In genomic region chr15:78046796-78047341, GRCh38 we compare ENCODE assay signal across 8 cellular contexts. TPM values are rescaled to one million over a fixed set of nuclear protein-coding genes. Genes with fewer than 3 reads are reported as not detected.
DNase-seq lines count a peak whose midpoint lies in the region; ATAC-seq and TF ChIP-seq lines count a peak whose summit lies in the region.
"Had no signal": no experiment of that assay in that cellular context is flagged by ENCODE, and none has a peak within 500 bp of the region (broad histone marks: within the 10 kb centered on the region; RNA-seq: fewer than 3 reads in every experiment).

No MANE protein-coding gene starts in this region.

- peak overlapping the region; percentile 34 to 78 (median 52) for H3K4me3 Mint-ChIP-seq in T-cell

- H3K4me3 ChIP-seq in gastrocnemius medialis: no peak overlapping the region

- peak; percentile 37 for ATAC-seq in HG02610 (IDR thresholded peaks at IDR 0.05; ENCODE audit: unreplicated experiment)
- ATAC-seq in T-cell (replicated peaks in 1 of 4): peak in 1 of 4 experiments; percentile 7
- no peak for ATAC-seq in gastrocnemius medialis
- ATAC-seq in HG03135 (IDR thresholded peaks at IDR 0.05; ENCODE audit: unreplicated experiment): no peak
- ATAC-seq in HG03565 (IDR thresholded peaks at IDR 0.05; ENCODE audit: unreplicated experiment): no peak

- TF ChIP-seq CTCF in gastrocnemius medialis (IDR thresholded peaks at IDR 0.05 in 4 of 5, conservative IDR thresholded peaks at IDR 0.05 in 1 of 5): no peak

- intact Hi-C loops in gastrocnemius medialis (cut with DNase I; ENCODE audit: low total_unique reads): no loop called here

- H3K27me3 ChIP-seq in gastrocnemius medialis: no peaks in the 10 kb centered on the region

- H3K4me1 ChIP-seq in gastrocnemius medialis: peaks cover 21 to 32% of the 10 kb centered on the region in 2 donors

- H3K9me3 ChIP-seq in gastrocnemius medialis: no peaks in the 10 kb centered on the region

- H3K4me1 Mint-ChIP-seq in T-cell: peaks cover 95 to 98% (median 96%) of the 10 kb centered on the region in 3 donors

- in situ Hi-C loops in gastrocnemius medialis (cut with MboI; ENCODE audit: low sequenced_read_pairs in 4 of 4): no loop called here

- POLR2A ChIA-PET in T-cell (lab: Charles Lee): interaction anchor here in 1 of 2 donors (1.8 kb wide), 1 partner anchor 12 kb away, joined by 6 read pairs; no protein-coding TSS in a partner anchor

- TF ChIP-seq POLR2A in gastrocnemius medialis (IDR thresholded peaks at IDR 0.05): no peak

- peak overlapping the region; percentile 95 to 96 for H3K27ac Mint-ChIP-seq in T-cell

- H3K9me3 Mint-ChIP-seq in T-cell: no peaks in the 10 kb centered on the region

- H3K36me3 Mint-ChIP-seq in T-cell: peaks cover 19% of the 10 kb centered on the region

- peaks cover 0 to 15% of the 10 kb centered on the region in 2 donors for H3K36me3 ChIP-seq in gastrocnemius medialis

- DNase-seq in T-cell (peak in 1 of 34 experiments; percentile 24), epithelial cell of prostate (ENCODE audit: low read depth, low spot score) (peak; percentile 66), gastrocnemius medialis (no peak), NOMO-1 treated with dmso at 0.1 percent for 144 hours (lab: John Stamatoyannopoulos, UW; ENCODE audit: unreplicated experiment) (no peak)
- DNase-seq: NCI-H2171 treated with DMSO at 0.1 percent for 48 hours had no signal

- H3K27me3 Mint-ChIP-seq in T-cell: no peaks in the 10 kb centered on the region

- H3K27ac ChIP-seq in epithelial cell of prostate (peak overlapping the region; percentile 41), gastrocnemius medialis (peak overlapping the region in 3 of 4 donors; percentile 48 to 58 (median 54))

- CTCF ChIA-PET in T-cell (lab: Charles Lee): interaction anchor here in 1 of 2 donors (0.9 to 1.9 kb wide), 3 partner anchors 10 to 21 kb away, joined by 5 to 9 read pairs (median 8); no protein-coding TSS in a partner anchor

RNA-seq across cellular contexts. Expression of gene TBC1D2B, which starts 30.6 kb away (rescaled TPM):
- total RNA-seq in T-cell (100 to 1,000 TPM in 3 of 5 donors, 10 to 100 TPM in 2; 86.1 to 106 (median 101) TPM), gastrocnemius medialis (1 to 10 TPM; 4.7 to 9.6 (median 8.1) TPM)

RNA-seq across cellular contexts. Expression of gene SH2D7, which starts 45.5 kb away (rescaled TPM):
- not detected for total RNA-seq in T-cell
- not detected for total RNA-seq in gastrocnemius medialis

Comparison
In these comparisons a context has a peak if more than half of its experiments do, and no peak if none do; other contexts are left out.
1. RNA of gene TBC1D2B, which starts 30.6 kb away (total RNA-seq): 86.1 to 106 TPM in T-cell; 4.7 to 9.6 TPM in gastrocnemius medialis; every median in the first group is over 4 times any median in the second.